Comparison of ENCODE assay signal across 8 cellular contexts in genomic region chr14:54509546-54510501, GRCh38. TPM values are rescaled to one million over a fixed set of nuclear protein-coding genes. Genes with fewer than 3 reads are reported as not detected.
A peak's percentile ranks its signal among the peaks of the same experiment; 100 is the strongest.
DNase-seq lines count a peak whose midpoint lies in the region; ATAC-seq, FAIRE-seq and TF ChIP-seq lines count a peak whose summit lies in the region.

TSS of gene CGRRF1 (plus strand) at chr14:54509906. CDS start at chr14:54509960, 54 bp downstream.

- H3K36me3 ChIP-seq in SU-DHL-6 (ENCODE audit: low read length) (no peaks in the 10 kb centered on the region), pancreas (no peaks in the 10 kb centered on the region), tibial artery (no peaks in the 10 kb centered on the region)

- peak within 1 kb of the TSS; percentile 74 for H3K4me3 ChIP-seq in SU-DHL-6 (ENCODE audit: insufficient read depth, low read length, poor library complexity, severe bottlenecking)
- H3K4me3 ChIP-seq in pancreas: peak within 1 kb of the TSS; percentile 79 to 100 (median 87)
- peak within 1 kb of the TSS; percentile 77 to 81 for H3K4me3 ChIP-seq in tibial artery

- H4K20me1 ChIP-seq in SU-DHL-6 (ENCODE audit: low read depth, low read length): no peaks in the 10 kb centered on the region

- POLR2A ChIA-PET in activated naive CD8-positive, alpha-beta T cell treated with anti-CD3 and anti-CD28 coated beads, Interleukin-2, amount 10 ng/mL, durations not matched to agents 7 days and 5 days (lab: Charles Lee): interaction anchor here (0.6 to 2.9 kb wide), 6 partner anchors 17 to 266 kb away, joined by 3 to 17 read pairs (median 4); partner anchors contain the start of genes CDKN3, GMFB and SAMD4A

- FAIRE-seq in pancreas (lab: Jason Lieb, UNC): peak; percentile 69

- TF ChIP-seq CTCF in GM12873 (IDR thresholded peaks at IDR 0.05; ENCODE audit: insufficient read depth, low read depth, low read length, missing control alignments) (peak; percentile 29), SU-DHL-6 (IDR thresholded peaks at IDR 0.05; ENCODE audit: insufficient read depth, low read length, poor library complexity, severe bottlenecking) (no peak), pancreas (IDR thresholded peaks at IDR 0.05) (peak; percentile 50 to 91 (median 68)), tibial artery (IDR thresholded peaks at IDR 0.05) (peak; percentile 64 to 68)

- peaks cover 5% of the 10 kb centered on the region for H3K27me3 Mint-ChIP-seq in activated naive CD8-positive, alpha-beta T cell treated with anti-CD3 and anti-CD28 coated beads, Interleukin-2, amount 10 ng/mL, durations not matched to agents 7 days and 5 days

- peaks cover 8% of the 10 kb centered on the region for H3K36me3 Mint-ChIP-seq in activated naive CD8-positive, alpha-beta T cell treated with anti-CD3 and anti-CD28 coated beads, Interleukin-2, amount 10 ng/mL, durations not matched to agents 7 days and 5 days

- peak within 1 kb of the TSS; percentile 91 for H3K4me2 ChIP-seq in SU-DHL-6 (ENCODE audit: low read depth, low read length, poor library complexity, severe bottlenecking)

- WGBS in pancreas, 2 donors: 0 to 1% methylated on average over 66 of the region's 66 CpGs

- DNase-seq in NCI-H128 (lab: John Stamatoyannopoulos, UW; ENCODE audit: unreplicated experiment) (peak; percentile 93), head of caudate nucleus (peak; percentile 97 to 100 (median 99)), pancreas (peak; percentile 96 to 99 (median 98)), tibial artery (peak; percentile 98 to 100)
- peak; percentile 98 for DNase-seq in activated naive CD8-positive, alpha-beta T cell treated with anti-CD3 and anti-CD28 coated beads, Interleukin-2, amount 10 ng/mL, durations not matched to agents 7 days and 5 days

- peak within 1 kb of the TSS; percentile 77 for H3K9ac ChIP-seq in SU-DHL-6 (ENCODE audit: low read length)

- H3K27ac ChIP-seq in SU-DHL-6 (ENCODE audit: low read depth, low read length) (no peak within 1 kb of the TSS), pancreas (peak within 1 kb of the TSS; percentile 30 to 72 (median 51)), tibial artery (peak within 1 kb of the TSS; percentile 82 to 86)

- H3K4me1 Mint-ChIP-seq in activated naive CD8-positive, alpha-beta T cell treated with anti-CD3 and anti-CD28 coated beads, Interleukin-2, amount 10 ng/mL, durations not matched to agents 7 days and 5 days: peaks cover 30% of the 10 kb centered on the region

- ATAC-seq in HG02759 (IDR thresholded peaks at IDR 0.05; ENCODE audit: unreplicated experiment) (peak; percentile 97), pancreas (peak; percentile 97 to 99 (median 99))
- ATAC-seq in activated naive CD8-positive, alpha-beta T cell treated with anti-CD3 and anti-CD28 coated beads, Interleukin-2, amount 10 ng/mL, durations not matched to agents 7 days and 5 days (ENCODE audit: low read depth): peak; percentile 100

- H3K4me1 ChIP-seq in pancreas: peaks cover 0 to 11% (median 9%) of the 10 kb centered on the region in 3 donors
- peaks cover 0 to 30% (median 19%) of the 10 kb centered on the region in 4 donors for H3K4me1 ChIP-seq in tibial artery

- no peaks in the 10 kb centered on the region for H3K27me3 ChIP-seq in SU-DHL-6 (ENCODE audit: low read length)
- no peaks in the 10 kb centered on the region for H3K27me3 ChIP-seq in pancreas
- H3K27me3 ChIP-seq in tibial artery: no peaks in the 10 kb centered on the region

- no peaks in the 10 kb centered on the region for H3K9me2 ChIP-seq in SU-DHL-6 (replicated peaks; ENCODE audit: insufficient read depth, low read length)

- H3K9me3 ChIP-seq in SU-DHL-6 (ENCODE audit: insufficient read depth, low read length) (no peaks in the 10 kb centered on the region), pancreas (no peaks in the 10 kb centered on the region), tibial artery (no peaks in the 10 kb centered on the region)

- intact Hi-C loops in head of caudate nucleus (cut with DNase I) (loop anchor here (2.0 to 5.0 kb wide), 2 partner anchors 21 to 68 kb away; partner anchors contain the start of genes CNIH1 and GMFB), pancreas (cut with DNase I) (no loop called here), tibial artery (cut with DNase I; ENCODE audit: low total_unique reads) (loop anchor here (2.0 kb wide), 1 partner anchor 69 kb away; the partner anchor contains the start of gene CNIH1)

- peak within 1 kb of the TSS; percentile 99 for H2AFZ ChIP-seq in SU-DHL-6 (ENCODE audit: low read depth, low read length, severe bottlenecking)

- peak within 1 kb of the TSS; percentile 90 for H3K27ac Mint-ChIP-seq in activated naive CD8-positive, alpha-beta T cell treated with anti-CD3 and anti-CD28 coated beads, Interleukin-2, amount 10 ng/mL, durations not matched to agents 7 days and 5 days

- peak within 1 kb of the TSS; percentile 95 for H3K4me3 Mint-ChIP-seq in activated naive CD8-positive, alpha-beta T cell treated with anti-CD3 and anti-CD28 coated beads, Interleukin-2, amount 10 ng/mL, durations not matched to agents 7 days and 5 days

- H3K9me3 Mint-ChIP-seq in activated naive CD8-positive, alpha-beta T cell treated with anti-CD3 and anti-CD28 coated beads, Interleukin-2, amount 10 ng/mL, durations not matched to agents 7 days and 5 days: no peaks in the 10 kb centered on the region

- H3F3A ChIP-seq in SU-DHL-6 (ENCODE audit: insufficient read depth): no peaks in the 10 kb centered on the region

- H3K79me2 ChIP-seq in SU-DHL-6 (ENCODE audit: insufficient read depth, low read length): peaks cover 19% of the 10 kb centered on the region; the same call in 1 of the 2 replicates

RNA-seq across cellular contexts. Expression of gene CGRRF1, which starts in this region (rescaled TPM):
- 10 to 100 TPM; 14.7 to 17.3 TPM for total RNA-seq in activated naive CD8-positive, alpha-beta T cell treated with anti-CD3 and anti-CD28 coated beads, Interleukin-2, amount 10 ng/mL, durations not matched to agents 7 days and 5 days
- total RNA-seq in pancreas: 10 to 100 TPM in 3 of 6 donors, 1 to 10 TPM in 3; 8.3 to 11.8 (median 9.9) TPM
- polyA plus RNA-seq in pancreas: 10 to 100 TPM; 12.9 to 17.6 TPM

Comparison
In these comparisons a context has a peak if more than half of its experiments do, and no peak if none do; other contexts are left out.
1. intact Hi-C loops: an anchor here in head of caudate nucleus (2.0 to 5.0 kb wide) and tibial artery (2.0 kb wide); none called in pancreas.